ENCODE assay signal across 2 cellular contexts in the genomic region with DNA sequence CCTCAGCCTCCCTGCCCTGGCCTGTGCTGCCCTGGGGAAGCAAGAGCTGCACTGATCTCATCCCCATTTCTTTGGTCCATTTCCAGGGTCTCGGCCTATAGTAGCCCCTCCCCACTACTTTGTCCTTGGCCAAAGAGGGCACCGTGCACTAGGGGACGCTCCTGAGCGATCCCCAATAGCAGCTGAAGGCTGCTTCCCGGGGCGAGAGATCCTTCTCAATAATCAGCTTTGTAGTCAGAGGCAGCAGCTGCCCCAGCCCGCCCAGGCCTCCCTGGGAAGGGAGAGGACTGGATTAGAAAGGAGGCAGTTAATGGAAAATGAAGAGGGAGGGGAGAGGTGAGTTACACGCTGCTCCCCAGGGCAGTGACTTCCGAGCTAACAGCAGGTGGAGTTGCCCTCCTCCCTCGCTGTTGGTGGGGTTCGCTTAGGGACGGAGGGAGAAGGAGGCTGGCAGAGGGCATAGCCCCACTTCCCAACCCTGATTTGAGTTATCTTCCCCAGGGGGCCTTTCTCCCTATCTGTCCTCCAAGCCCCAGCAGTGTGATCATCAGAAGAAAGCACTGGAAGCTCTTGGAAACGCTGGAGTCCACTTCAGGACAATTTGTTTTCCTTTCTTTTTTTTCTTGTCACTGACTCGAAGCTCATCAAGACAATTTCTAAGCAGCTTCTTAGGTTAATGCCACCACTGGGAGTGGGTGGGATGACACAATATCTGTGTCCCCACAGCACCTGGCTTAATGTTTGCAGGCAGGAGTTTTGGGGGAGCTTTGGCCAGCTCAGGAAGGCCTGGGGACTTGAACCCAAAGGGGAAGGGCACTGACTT.
TF ChIP-seq lines count a peak whose summit lies in the region.

No MANE protein-coding gene starts in this region.

TF ChIP-seq in A549, 52 proteins besides CTCF, POLR2A, EP300 and RAD21:
- TF ChIP-seq, protein P1, sequence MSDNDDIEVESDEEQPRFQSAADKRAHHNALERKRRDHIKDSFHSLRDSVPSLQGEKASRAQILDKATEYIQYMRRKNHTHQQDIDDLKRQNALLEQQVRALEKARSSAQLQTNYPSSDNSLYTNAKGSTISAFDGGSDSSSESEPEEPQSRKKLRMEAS (IDR thresholded peaks at IDR 0.05), result no peak
- no peak for TF ChIP-seq SMC3 (IDR thresholded peaks at IDR 0.05)
- TF ChIP-seq FOSB (CRISPR knock-in tag; IDR thresholded peaks at IDR 0.05), result no peak
TF ChIP-seq in A549: peak in this region for 0.

TF ChIP-seq in endothelial cell of umbilical vein, 7 proteins besides CTCF, POLR2A, EP300 and RAD21:
- TF ChIP-seq JUN (IDR thresholded peaks at IDR 0.05; ENCODE audit: borderline replicate concordance, insufficient read depth, insufficient read length, low read depth) (no peak), POLR2AphosphoS5 (IDR thresholded peaks at IDR 0.05; ENCODE audit: insufficient read depth, low read depth, low read length) (no peak), FOS (IDR thresholded peaks at IDR 0.05; ENCODE audit: borderline replicate concordance, insufficient read depth, low read length) (no peak), MYC (IDR thresholded peaks at IDR 0.05; ENCODE audit: low read depth, low read length) (no peak), EZH2 (IDR thresholded peaks at IDR 0.05; ENCODE audit: borderline replicate concordance, low read depth, low read length, severe bottlenecking) (no peak), GATA2 (IDR thresholded peaks at IDR 0.05; ENCODE audit: insufficient read depth, insufficient read length, low read depth, low read length) (no peak)
- TF ChIP-seq, protein P1 (IDR thresholded peaks at IDR 0.05; ENCODE audit: insufficient read depth, insufficient read length), result no peak
TF ChIP-seq in endothelial cell of umbilical vein: peak in this region for 0.
